In genomic region chr17:71081666-71082065, GRCh38 we compare ENCODE assay signal across 16 cellular contexts.
DNase-seq lines count a peak whose midpoint lies in the region; ATAC-seq and TF ChIP-seq lines count a peak whose summit lies in the region.
"Had no signal": no experiment of that assay in that cellular context is flagged by ENCODE, and none has a peak within 500 bp of the region (broad histone marks: within the 10 kb centered on the region; RNA-seq: fewer than 3 reads in every experiment).

No MANE protein-coding gene starts in this region.

- H3K27me3 Mint-ChIP-seq in WTC11 (ENCODE audit: low read depth) (peaks cover 3% of the 10 kb centered on the region; the same call in 1 of the 2 replicates), glutamatergic neuron (ENCODE audit: unreplicated experiment) (no peaks in the 10 kb centered on the region)
- H3K27me3 Mint-ChIP-seq in activated T-cell treated with anti-CD3 and anti-CD28 coated beads, Interleukin-2, amount 50 U/mL, for 72 hours (ENCODE audit: low read depth) = no peaks in the 10 kb centered on the region
- H3K27me3 Mint-ChIP-seq: B cell; CD4-positive, alpha-beta T cell had no signal

- CTCF ChIA-PET in WTC11 (lab: Charles Lee) = interaction anchor here (0.9 to 1.4 kb wide), 4 partner anchors 312 to 443 kb away, joined by 3 to 10 read pairs (median 4); no protein-coding TSS in a partner anchor

- H3K27ac Mint-ChIP-seq in WTC11 (peak overlapping the region; percentile 73; the same call in 1 of the 2 replicates), glutamatergic neuron (ENCODE audit: unreplicated experiment) (no peak overlapping the region)
- no peak overlapping the region for H3K27ac Mint-ChIP-seq in activated T-cell treated with anti-CD3 and anti-CD28 coated beads, Interleukin-2, amount 50 U/mL, for 72 hours
- H3K27ac Mint-ChIP-seq: B cell; CD4-positive, alpha-beta T cell had no signal

- peaks cover 47% of the 10 kb centered on the region for H3K4me1 Mint-ChIP-seq in WTC11
- no peaks in the 10 kb centered on the region for H3K4me1 Mint-ChIP-seq in activated T-cell treated with anti-CD3 and anti-CD28 coated beads, Interleukin-2, amount 50 U/mL, for 72 hours (ENCODE audit: low read depth)
- no peaks in the 10 kb centered on the region for H3K4me1 Mint-ChIP-seq in glutamatergic neuron (ENCODE audit: low read depth, unreplicated experiment)
- H3K4me1 Mint-ChIP-seq: B cell had no signal

- DNase-seq in DMS53 (lab: John Stamatoyannopoulos, UW) (peak; percentile 80), WTC11 (ENCODE audit: low spot score) (no peak), NCI-H2196 (lab: John Stamatoyannopoulos, UW; ENCODE audit: unreplicated experiment) (no peak), glutamatergic neuron (no peak), NCI-H146 (lab: John Stamatoyannopoulos, UW) (no peak)
- DNase-seq in activated T-cell treated with anti-CD3 and anti-CD28 coated beads, Interleukin-2, amount 50 U/mL, for 72 hours = no peak
- DNase-seq: C1 segment of cervical spinal cord; Calu3; CD4-positive, alpha-beta T cell; DMS 273 treated with DMSO at 0.1 percent for 48 hours; DMS79 treated with DMSO at 0.1 percent for 48 hours; EL; KBM-7 had no signal

- H3K4me3 ChIP-seq in HUES48 (ENCODE audit: low read depth, low read length) = peak overlapping the region; percentile 47
- peak overlapping the region; percentile 48; the same call in 1 of the 2 replicates for H3K4me3 ChIP-seq in iPS-20b (ENCODE audit: low read length)

- peak overlapping the region; percentile 66 for H3K4me3 Mint-ChIP-seq in WTC11
- H3K4me3 Mint-ChIP-seq in activated T-cell treated with anti-CD3 and anti-CD28 coated beads, Interleukin-2, amount 50 U/mL, for 72 hours = no peak overlapping the region
- H3K4me3 Mint-ChIP-seq in glutamatergic neuron (ENCODE audit: unreplicated experiment) = no peak overlapping the region
- H3K4me3 Mint-ChIP-seq: B cell; CD4-positive, alpha-beta T cell had no signal

- no peak for ATAC-seq in WTC11
- ATAC-seq in activated T-cell treated with anti-CD3 and anti-CD28 coated beads, Interleukin-2, amount 50 U/mL, for 72 hours (replicated peaks in 1 of 2) = no peak

- H3K27me3 ChIP-seq in HUES48 (ENCODE audit: control insufficient read depth, insufficient read depth, low read length) (no peaks in the 10 kb centered on the region), iPS-20b (ENCODE audit: insufficient read depth, low read length) (no peaks in the 10 kb centered on the region)

- H3K36me3 Mint-ChIP-seq in WTC11 = no peaks in the 10 kb centered on the region
- no peaks in the 10 kb centered on the region for H3K36me3 Mint-ChIP-seq in activated T-cell treated with anti-CD3 and anti-CD28 coated beads, Interleukin-2, amount 50 U/mL, for 72 hours (ENCODE audit: insufficient read depth in 2 of 2)
- no peaks in the 10 kb centered on the region for H3K36me3 Mint-ChIP-seq in glutamatergic neuron (ENCODE audit: unreplicated experiment)

- H3K9me3 Mint-ChIP-seq in WTC11 = no peaks in the 10 kb centered on the region
- H3K9me3 Mint-ChIP-seq in activated T-cell treated with anti-CD3 and anti-CD28 coated beads, Interleukin-2, amount 50 U/mL, for 72 hours = peaks cover 12 to 15% of the 10 kb centered on the region in 2 donors
- H3K9me3 Mint-ChIP-seq in glutamatergic neuron (ENCODE audit: unreplicated experiment) = no peaks in the 10 kb centered on the region

- no peaks in the 10 kb centered on the region for H3K36me3 ChIP-seq in HUES48 (ENCODE audit: control insufficient read depth, insufficient read depth, low read length)
- H3K36me3 ChIP-seq in iPS-20b (ENCODE audit: insufficient read depth, low read depth, low read length) = no peaks in the 10 kb centered on the region

- H3K27ac ChIP-seq in HUES48 (ENCODE audit: low read depth, low read length) (no peak overlapping the region), iPS-20b (ENCODE audit: low read length) (no peak overlapping the region)

- TF ChIP-seq CTCF in WTC11 (IDR thresholded peaks at IDR 0.05) (no peak), glutamatergic neuron (IDR thresholded peaks at IDR 0.05; ENCODE audit: partially characterized antibody, unreplicated experiment) (no peak)

- H3K9me3 ChIP-seq in HUES48 (ENCODE audit: control insufficient read depth, insufficient read depth, low read length) = no peaks in the 10 kb centered on the region
- H3K9me3 ChIP-seq in iPS-20b (ENCODE audit: insufficient read depth, low read depth, low read length) = no peaks in the 10 kb centered on the region

- H3K9ac ChIP-seq in HUES48 (ENCODE audit: low read depth, low read length) (no peak overlapping the region), iPS-20b (ENCODE audit: low read depth, low read length) (no peak overlapping the region)

- POLR2A ChIA-PET in WTC11 (lab: Charles Lee) = interaction anchor here (0.6 kb wide), 1 partner anchor 530 kb away, joined by 4 read pairs; no protein-coding TSS in a partner anchor

- peaks cover 9% of the 10 kb centered on the region for H3K4me1 ChIP-seq in HUES48 (ENCODE audit: control insufficient read depth, insufficient read depth, low read length)
- peaks cover 5% of the 10 kb centered on the region; the same call in 1 of the 2 replicates for H3K4me1 ChIP-seq in iPS-20b (ENCODE audit: insufficient read depth, low read length)

TF ChIP-seq in WTC11, 78 proteins besides CTCF, POLR2A, EP300 and RAD21:
- TF ChIP-seq ZNF121 (CRISPR knock-in tag; IDR thresholded peaks at IDR 0.05) (no peak), KAT7 (CRISPR knock-in tag; IDR thresholded peaks at IDR 0.05; ENCODE audit: borderline replicate concordance) (no peak), CREM (CRISPR knock-in tag; IDR thresholded peaks at IDR 0.05) (no peak), TEAD4 (CRISPR knock-in tag; IDR thresholded peaks at IDR 0.05) (no peak), FOXJ3 (CRISPR knock-in tag; IDR thresholded peaks at IDR 0.05; ENCODE audit: borderline replicate concordance) (no peak)
